In genomic region chr6:24334285-24334684, GRCh38 we compare ENCODE assay signal across 8 cellular contexts. TPM values are rescaled to one million over a fixed set of nuclear protein-coding genes. Genes with fewer than 3 reads are reported as not detected.
"Had no signal": no experiment of that assay in that cellular context is flagged by ENCODE, and none has a peak within 500 bp of the region (broad histone marks: within the 10 kb centered on the region; RNA-seq: fewer than 3 reads in every experiment).

No MANE protein-coding gene starts in this region.

- H3K9ac ChIP-seq: GM23248 had no signal

- ATAC-seq: HCT116, K562 had no signal

- H2AFZ ChIP-seq: GM23248 had no signal

- H3K4me1 ChIP-seq: HAP-1 had no signal

- H3K36me3 ChIP-seq: HAP-1 had no signal

- DNase-seq: GM23248, H7, IMR-90, KG1 had no signal

- H3K4me3 ChIP-seq: GM23248, HAP-1, K562 had no signal

- FAIRE-seq: K562 had no signal

- H3K27ac ChIP-seq: GM23248, HL-60 had no signal

- H3K9me3 ChIP-seq: HAP-1 had no signal

RNA-seq across cellular contexts. Expression of gene DCDC2, which starts 23.6 kb away (rescaled TPM):
- total RNA-seq: GM23248, H7, IMR-90 had no signal
- polyA plus RNA-seq: GM23248, IMR-90, K562 had no signal
